8 cellular contexts compared by ENCODE assay signal in genomic region chr15:75716249-75716950, GRCh38. TPM values are rescaled to one million over a fixed set of nuclear protein-coding genes. Genes with fewer than 3 reads are reported as not detected.
DNase-seq lines count a peak whose midpoint lies in the region; ATAC-seq, FAIRE-seq and TF ChIP-seq lines count a peak whose summit lies in the region.
"Not testable (repeated sequence)": the region's sequence is repeated elsewhere in the genome, so short reads cannot be mapped to it uniquely, and the experiment has no call there.
"Had no signal": no experiment of that assay in that cellular context is flagged by ENCODE, and none has a peak within 500 bp of the region (broad histone marks: within the 10 kb centered on the region; RNA-seq: fewer than 3 reads in every experiment).

No MANE protein-coding gene starts in this region.

- not testable (repeated sequence) for TF ChIP-seq POLR2A in esophagus muscularis mucosa (IDR thresholded peaks at IDR 0.05; ENCODE audit: low read depth); transverse colon (IDR thresholded peaks at IDR 0.05)

- TF ChIP-seq CTCF in PC-9 (conservative IDR thresholded peaks at IDR 0.05); esophagus muscularis mucosa (IDR thresholded peaks at IDR 0.05); left ventricle myocardium inferior (IDR thresholded peaks at IDR 0.05; ENCODE audit: borderline replicate concordance); left lung (IDR thresholded peaks at IDR 0.05); pancreas (IDR thresholded peaks at IDR 0.05); transverse colon (IDR thresholded peaks at IDR 0.05): not testable (repeated sequence)

- TSS peak; percentile 73 for BruUV-seq in PC-9 (replicated peaks; lab: Mats Ljungman, UMichigan)

- intact Hi-C loops in PC-9 (cut with micrococcal nuclease; ENCODE audit: unreplicated experiment); esophagus muscularis mucosa (cut with DNase I); left ventricle myocardium inferior (cut with micrococcal nuclease); left lung (cut with DNase I); pancreas (cut with DNase I); transverse colon (cut with DNase I; ENCODE audit: low total_unique reads): not testable (repeated sequence)

- not testable (repeated sequence) for FAIRE-seq in pancreas (lab: Jason Lieb, UNC)

- CTCF ChIA-PET in PC-9 (lab: Charles Lee): not testable (repeated sequence)

- not testable (repeated sequence) for H3K36me3 ChIP-seq in PC-9 (ENCODE audit: low read depth); esophagus muscularis mucosa; left ventricle myocardium inferior; left lung; pancreas; skeletal muscle tissue (ENCODE audit: control insufficient read depth in 3 of 3, insufficient read depth in 3 of 3, low read length in 3 of 3); transverse colon

- peak in 1 of 2 experiments; percentile 39 for DNase-seq in PC-9
- DNase-seq in esophagus muscularis mucosa (ENCODE audit: extremely low spot score); left ventricle myocardium inferior; left lung; pancreas; transverse colon: not testable (repeated sequence)

- not testable (repeated sequence) for H3K9me3 ChIP-seq in PC-9 (ENCODE audit: insufficient read depth, low read depth); esophagus muscularis mucosa; left ventricle myocardium inferior (replicated peaks); left lung; pancreas; skeletal muscle tissue (ENCODE audit: control insufficient read depth in 3 of 3, low read length in 3 of 3); transverse colon

- in situ Hi-C loops in transverse colon (cut with MboI; ENCODE audit: low pct_ligation_motif_present in 1 of 4, low pct_unique_long_range_greater_than_20kb in 1 of 4, low sequenced_read_pairs in 3 of 4): not testable (repeated sequence)

- peaks cover 27% of the 10 kb centered on the region for H3F3A ChIP-seq in PC-9 (ENCODE audit: insufficient read depth, low read depth)

- not testable (repeated sequence) for H3K27me3 ChIP-seq in PC-9 (ENCODE audit: insufficient read depth, low read depth); esophagus muscularis mucosa; left ventricle myocardium inferior (ENCODE audit: low read depth); pancreas; skeletal muscle tissue (ENCODE audit: control insufficient read depth in 3 of 3, insufficient read depth in 3 of 3, low read length in 3 of 3); transverse colon
- peaks cover 0 to 20% of the 10 kb centered on the region in 2 donors for H3K27me3 ChIP-seq in left lung

- H3K79me2 ChIP-seq in PC-9 (ENCODE audit: low read depth): not testable (repeated sequence)

- not testable (repeated sequence) for H3K9me2 ChIP-seq in PC-9 (ENCODE audit: insufficient read depth)

- H3K4me1 ChIP-seq in PC-9 (replicated peaks; ENCODE audit: insufficient read depth) (peaks cover 48% of the 10 kb centered on the region), esophagus muscularis mucosa (peaks cover 10 to 76% (median 67%) of the 10 kb centered on the region in 4 donors), left ventricle myocardium inferior (peaks cover 19% of the 10 kb centered on the region), left lung (peaks cover 2 to 13% of the 10 kb centered on the region in 2 donors), skeletal muscle tissue (ENCODE audit: control insufficient read depth in 3 of 3, insufficient read depth in 3 of 3, low read length in 3 of 3) (peaks cover 17 to 52% (median 19%) of the 10 kb centered on the region in 3 donors), transverse colon (peaks cover 26 to 56% (median 34%) of the 10 kb centered on the region in 4 donors)
- not testable (repeated sequence) for H3K4me1 ChIP-seq in pancreas

- peak overlapping the region; percentile 44; the same call in 1 of the 2 replicates for H3K4me2 ChIP-seq in PC-9

- H4K20me1 ChIP-seq in PC-9 (ENCODE audit: insufficient read depth): not testable (repeated sequence)

- not testable (repeated sequence) for TF ChIP-seq EP300 in esophagus muscularis mucosa (IDR thresholded peaks at IDR 0.05); transverse colon (IDR thresholded peaks at IDR 0.05; ENCODE audit: low read depth)

- POLR2A ChIA-PET in PC-9 (lab: Charles Lee; ENCODE audit: unreplicated experiment): not testable (repeated sequence)

- WGBS in esophagus muscularis mucosa: 20% methylated on average over 1 of the region's 10 CpGs
- WGBS in pancreas, 2 donors: 73 to 92% methylated on average over 3 to 4 of the region's 10 CpGs
- 80% methylated on average over 2 of the region's 10 CpGs; no CpG with 5 or more reads in 1 of the 2 donors for WGBS in transverse colon (ENCODE audit: low coverage in 1 of 2), 2 donors

- ATAC-seq in left lung (peak; percentile 73), pancreas (peak in 3 of 4 donors; percentile 14 to 57 (median 29))

- H3K9ac ChIP-seq in skeletal muscle tissue (ENCODE audit: low read depth in 1 of 3, low read length in 3 of 3): not testable (repeated sequence)

- H3K27ac ChIP-seq in PC-9: peak overlapping the region; percentile 54; the same call in 1 of the 2 replicates
- H3K27ac ChIP-seq in esophagus muscularis mucosa (replicated peaks in 1 of 4): peak overlapping the region; percentile 71 to 96 (median 77)
- peak overlapping the region; percentile 36 for H3K27ac ChIP-seq in left ventricle myocardium inferior (replicated peaks)
- not testable (repeated sequence) for H3K27ac ChIP-seq in left lung, pancreas
- H3K27ac ChIP-seq in skeletal muscle tissue (ENCODE audit: low read depth, low read length): peak overlapping the region; percentile 36
- peak overlapping the region; percentile 54 to 84 (median 72) for H3K27ac ChIP-seq in transverse colon

- H2AFZ ChIP-seq in PC-9: not testable (repeated sequence)

- H3K4me3 ChIP-seq in PC-9; esophagus muscularis mucosa; left ventricle myocardium inferior; left lung; pancreas; skeletal muscle tissue (ENCODE audit: low read length in 3 of 3); transverse colon: not testable (repeated sequence)

RNA-seq across cellular contexts. Expression of gene CSPG4, which starts 3.8 kb away (rescaled TPM):
- 2.4 and 2.6 TPM in 2 replicates for total RNA-seq in PC-9 (2021)
- 100 to 1,000 TPM; 133 to 386 (median 182) TPM for total RNA-seq in esophagus muscularis mucosa
- 9.1 TPM for total RNA-seq in left ventricle myocardium inferior
- total RNA-seq in left lung: 10 to 100 TPM; 22.5 to 24.7 TPM
- 1 to 10 TPM in 2 of 6 donors, under 1 TPM in 4; 0.35 to 1.2 (median 0.95) TPM for total RNA-seq in pancreas
- polyA plus RNA-seq in pancreas: 1 to 10 TPM; 2.9 to 3.1 TPM
- total RNA-seq in skeletal muscle tissue: 71.5 TPM
- total RNA-seq in transverse colon: 10 to 100 TPM; 11.2 to 60.9 (median 31.3) TPM
- total RNA-seq: CD4-positive, alpha-beta memory T cell had no signal
- polyA plus RNA-seq: CD4-positive, alpha-beta memory T cell had no signal
